Comparison of ENCODE assay signal across 8 cellular contexts in genomic region chr19:19386373-19386869, GRCh38. TPM values are rescaled to one million over a fixed set of nuclear protein-coding genes. Genes with fewer than 3 reads are reported as not detected.
DNase-seq lines count a peak whose midpoint lies in the region; ATAC-seq and TF ChIP-seq lines count a peak whose summit lies in the region.

No MANE protein-coding gene starts in this region.

- peak overlapping the region; percentile 99 for H3K9ac ChIP-seq in skeletal muscle satellite cell (ENCODE audit: low read depth, low read length)

- peak overlapping the region; percentile 99 for H3K4me2 ChIP-seq in skeletal muscle satellite cell (ENCODE audit: low read length)

- in situ Hi-C loops in GM13976 (cut with MboI; ENCODE audit: low sequenced_read_pairs, unreplicated experiment): no loop called here

- H3K4me1 ChIP-seq in skeletal muscle satellite cell (ENCODE audit: control insufficient read depth, insufficient read depth, low read length): peaks cover 31% of the 10 kb centered on the region

- DNase-seq in GM13976 (ENCODE audit: low spot score) (no peak), UCSD-AML1 (lab: John Stamatoyannopoulos, UW; ENCODE audit: unreplicated experiment) (peak; percentile 37), fibroblast of mammary gland (ENCODE audit: low read depth) (no peak), NCI-H446 treated with DMSO at 0.1 percent for 48 hours (lab: John Stamatoyannopoulos, UW) (no peak), NCI-H1092 (lab: John Stamatoyannopoulos, UW) (no peak)

- ATAC-seq in HG03039 (IDR thresholded peaks at IDR 0.05; ENCODE audit: unreplicated experiment) (no peak), HG03095 (IDR thresholded peaks at IDR 0.05; ENCODE audit: unreplicated experiment) (no peak)

- H3K4me3 ChIP-seq in fibroblast of mammary gland (ENCODE audit: control insufficient read depth, low read depth, low read length) (peak overlapping the region; percentile 80), skeletal muscle satellite cell (ENCODE audit: low read length) (peak overlapping the region; percentile 94)

- no peaks in the 10 kb centered on the region for H3K36me3 ChIP-seq in skeletal muscle satellite cell (ENCODE audit: insufficient read depth, low read length)

- no peaks in the 10 kb centered on the region for H3K9me3 ChIP-seq in skeletal muscle satellite cell (replicated peaks; ENCODE audit: low read length)

- no peaks in the 10 kb centered on the region for H3K27me3 ChIP-seq in skeletal muscle satellite cell (ENCODE audit: control insufficient read depth, insufficient read depth, low read length)

- TF ChIP-seq CTCF in GM13976 (IDR thresholded peaks at IDR 0.05; ENCODE audit: borderline replicate concordance, control extremely low read depth, extremely low read depth, insufficient read depth, missing control alignments) (peak; percentile 0), fibroblast of mammary gland (conservative IDR thresholded peaks at IDR 0.05; ENCODE audit: control insufficient read depth, insufficient read depth, low read depth, low read length) (no peak)

RNA-seq across cellular contexts. Expression of gene GATAD2A, which starts 19.1 kb away (rescaled TPM):
- total RNA-seq in skeletal muscle satellite cell (2012; rRNA removed): 61.4 and 71.2 TPM in 2 replicates
